39 cellular contexts compared by ENCODE assay signal in the genomic region with DNA sequence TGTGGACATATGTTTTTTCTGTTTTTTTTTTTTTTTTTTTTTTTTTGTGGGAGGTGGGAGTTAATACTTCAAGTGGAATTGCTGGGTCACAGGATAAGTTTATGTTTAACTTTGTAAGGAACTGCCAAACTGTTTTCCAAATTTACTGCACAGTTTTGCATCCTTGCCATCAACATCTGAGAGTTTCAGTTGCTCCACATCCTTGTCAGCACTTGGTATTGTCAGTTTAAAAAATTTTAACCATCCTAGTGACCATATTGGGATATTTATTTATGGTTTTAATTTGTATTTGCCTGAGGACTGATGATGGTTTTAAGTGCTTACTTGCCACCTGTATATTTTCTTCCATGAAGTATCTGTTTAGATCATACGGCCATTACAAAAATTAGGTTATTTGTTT. TPM values are rescaled to one million over a fixed set of nuclear protein-coding genes. Genes with fewer than 3 reads are reported as not detected.
"Had no signal": no experiment of that assay in that cellular context is flagged by ENCODE, and none has a peak within 500 bp of the region (broad histone marks: within the 10 kb centered on the region; RNA-seq: fewer than 3 reads in every experiment).

No MANE protein-coding gene starts in this region.

- DNase-seq: Karpas-422, Kasumi-1, MM.1S, MV-4-11, NCI-H1048, NCI-H1092, NCI-H1092 treated with DMSO at 0.1 percent for 48 hours, NCI-H1105, NCI-H1105 treated with DMSO at 0.1 percent for 48 hours, NCI-H1417, NCI-H1417 treated with DMSO at 0.1 percent for 48 hours, NCI-H1436, NCI-H1436 treated with DMSO at 0.1 percent for 48 hours, NCI-H146, NCI-H1694, NCI-H1694 treated with DMSO at 0.1 percent for 48 hours, NCI-H187, NCI-H187 treated with DMSO at 0.1 percent for 48 hours, NCI-H1930, NCI-H2029, NCI-H2029 treated with DMSO at 0.1 percent for 48 hours, NCI-H2081, NCI-H2081 treated with DMSO at 0.1 percent for 48 hours, NCI-H2107, NCI-H2171, NCI-H2171 treated with DMSO at 0.1 percent for 48 hours, NCI-H2227 treated with DMSO at 0.1 percent for 48 hours, NCI-H226, NCI-H345, NCI-H446, NCI-H446 treated with DMSO at 0.1 percent for 48 hours, NCI-H510A, NCI-H510A treated with DMSO at 0.1 percent for 48 hours, NCI-H524, NCI-H524 treated with DMSO at 0.1 percent for 48 hours, NCI-H526 had no signal

RNA-seq across cellular contexts. Expression of gene IRF8, which starts 34.0 kb away (rescaled TPM):
- total RNA-seq: LHCN-M2, MCF 10A, NCI-H460 had no signal
